ENCODE assay signal across 10 cellular contexts in genomic region chrX:129728061-129728460, GRCh38. TPM values are rescaled to one million over a fixed set of nuclear protein-coding genes. Genes with fewer than 3 reads are reported as not detected.
"Had no signal": no experiment of that assay in that cellular context is flagged by ENCODE, and none has a peak within 500 bp of the region (broad histone marks: within the 10 kb centered on the region; RNA-seq: fewer than 3 reads in every experiment).

No MANE protein-coding gene starts in this region.

- H3K27ac Mint-ChIP-seq: HFFc6, IgD-negative memory B cell had no signal

- H3K4me1 ChIP-seq: HAP-1 had no signal

- H3K4me3 ChIP-seq: HAP-1 had no signal

- ATAC-seq: HCT116 had no signal

- H3K4me3 Mint-ChIP-seq: HFFc6, IgD-negative memory B cell had no signal

- H3K36me3 Mint-ChIP-seq: IgD-negative memory B cell had no signal

- DNase-seq: GOT3, H7, HFFc6, KBM-7 had no signal

- H3K9me3 Mint-ChIP-seq: HFFc6, IgD-negative memory B cell had no signal

- FAIRE-seq: HTR-8/SVneo had no signal

- H3K9me3 ChIP-seq: HAP-1 had no signal

- H3K36me3 ChIP-seq: HAP-1 had no signal

RNA-seq across cellular contexts. Expression of gene XPNPEP2, which starts 10.7 kb away (rescaled TPM):
- total RNA-seq: HFFc6, HT-29 had no signal

RNA-seq across cellular contexts. Expression of gene SASH3, which starts 51.7 kb away (rescaled TPM):
- total RNA-seq: H4, H7, HFFc6, HT-29 had no signal
